In genomic region chrX:107659768-107660167, GRCh38 we compare ENCODE assay signal across 8 cellular contexts. TPM values are rescaled to one million over a fixed set of nuclear protein-coding genes. Genes with fewer than 3 reads are reported as not detected.
A peak's percentile ranks its signal among the peaks of the same experiment; 100 is the strongest.
DNase-seq lines count a peak whose midpoint lies in the region; ATAC-seq and TF ChIP-seq lines count a peak whose summit lies in the region.

No MANE protein-coding gene starts in this region.

- no peak for DNase-seq in Panc1 (ENCODE audit: low read depth, low spot score)
- DNase-seq in epithelial cell of proximal tubule (ENCODE audit: low read depth): no peak
- no peak for DNase-seq in MG63
- DNase-seq in NCI-H1930 (lab: John Stamatoyannopoulos, UW): no peak

- H3K4me1 ChIP-seq in DOHH2 (ENCODE audit: control insufficient read depth, low read length): peaks cover 7% of the 10 kb centered on the region
- H3K4me1 ChIP-seq in HEK293 (ENCODE audit: control insufficient read depth, insufficient read depth, low read length): no peaks in the 10 kb centered on the region
- no peaks in the 10 kb centered on the region for H3K4me1 ChIP-seq in Panc1 (ENCODE audit: control insufficient read depth, insufficient read depth, low read length)
- peaks cover 0 to 2% of the 10 kb centered on the region in 2 experiments for H3K4me1 ChIP-seq in neutrophil (ENCODE audit: control insufficient read depth in 1 of 2, insufficient read depth in 1 of 2, low read depth in 1 of 2, low read length in 1 of 2)

- intact Hi-C loops in Panc1 (cut with micrococcal nuclease; ENCODE audit: unreplicated experiment): loop anchor here (1.0 to 5.0 kb wide), 4 partner anchors 58 to 413 kb away; partner anchors contain the start of gene NCBP2L

- peak; percentile 67; the same call in 1 of the 2 replicates for ATAC-seq in Panc1
- ATAC-seq in HG03565 (IDR thresholded peaks at IDR 0.05; ENCODE audit: unreplicated experiment): no peak

- BruUV-seq in Panc1 (replicated peaks; lab: Mats Ljungman, UMichigan): no TSS peak

- H4K20me1 ChIP-seq in DOHH2 (ENCODE audit: control insufficient read depth, insufficient read depth, low read depth, low read length): no peaks in the 10 kb centered on the region

- H3K4me2 ChIP-seq in DOHH2 (ENCODE audit: low read length): no peak overlapping the region

- peak; percentile 66 for TF ChIP-seq CTCF in DOHH2 (IDR thresholded peaks at IDR 0.05; ENCODE audit: low read depth, low read length, poor library complexity, severe bottlenecking)
- TF ChIP-seq CTCF in HEK293 (tag by site-specific recombination; IDR thresholded peaks at IDR 0.05): no peak
- TF ChIP-seq CTCF in Panc1 (IDR thresholded peaks at IDR 0.05): peak; percentile 78
- peak; percentile 66 for TF ChIP-seq CTCF in epithelial cell of proximal tubule (conservative IDR thresholded peaks at IDR 0.05; ENCODE audit: low read depth, low read length)
- TF ChIP-seq CTCF in neutrophil (IDR thresholded peaks at IDR 0.05): peak; percentile 47

- CTCF ChIA-PET in HEK293 (lab: Yijun Ruan, JAX): interaction anchor here (0.5 to 9.0 kb wide), 30 partner anchors 11 to 1330 kb away, joined by 3 to 155 read pairs (median 4); partner anchors contain the start of genes NCBP2L, PRPS1 and TSC22D3
- CTCF ChIA-PET in Panc1 (lab: Charles Lee): interaction anchor here (0.6 to 2.1 kb wide), 5 partner anchors 35 to 234 kb away, joined by 3 to 19 read pairs (median 6); partner anchors contain the start of genes NCBP2L and TSC22D3

- H3K4me3 ChIP-seq in DOHH2 (ENCODE audit: low read length): no peak overlapping the region
- no peak overlapping the region for H3K4me3 ChIP-seq in HEK293 (ENCODE audit: low read depth, low read length)
- no peak overlapping the region for H3K4me3 ChIP-seq in Panc1 (ENCODE audit: low read depth in 2 of 2, low read length in 2 of 2)
- no peak overlapping the region for H3K4me3 ChIP-seq in epithelial cell of proximal tubule (ENCODE audit: low read depth, low read length)
- no peak overlapping the region for H3K4me3 ChIP-seq in neutrophil (ENCODE audit: low read depth in 1 of 2, low read length in 1 of 2)
- H3K4me3 ChIP-seq in MG63: no peak overlapping the region

- POLR2A ChIA-PET in HEK293 (lab: Yijun Ruan, JAX) (interaction anchor here (1.0 to 1.2 kb wide), 2 partner anchors 72 to 117 kb away, joined by 3 to 4 read pairs; partner anchors contain the start of gene NCBP2L), Panc1 (lab: Charles Lee) (no interaction called here)

- H3K36me3 ChIP-seq in DOHH2 (ENCODE audit: control insufficient read depth, low read length) (no peaks in the 10 kb centered on the region), HEK293 (ENCODE audit: control insufficient read depth in 2 of 2, insufficient read depth in 1 of 2, low read length in 2 of 2) (peaks cover 0 to 10% of the 10 kb centered on the region in 2 experiments; a peak in 2 of 3 replicates), Panc1 (ENCODE audit: control insufficient read depth, insufficient read depth, low read length) (no peaks in the 10 kb centered on the region), neutrophil (no peaks in the 10 kb centered on the region), MG63 (no peaks in the 10 kb centered on the region; the same call in 1 of the 2 replicates)

- H3K27me3 ChIP-seq in DOHH2 (ENCODE audit: control insufficient read depth, low read length): no peaks in the 10 kb centered on the region
- no peaks in the 10 kb centered on the region for H3K27me3 ChIP-seq in Panc1 (ENCODE audit: control insufficient read depth, insufficient read depth, low read length)
- H3K27me3 ChIP-seq in neutrophil: no peaks in the 10 kb centered on the region
- H3K27me3 ChIP-seq in MG63: no peaks in the 10 kb centered on the region

- H3F3A ChIP-seq in DOHH2 (ENCODE audit: control insufficient read depth, insufficient read depth): no peaks in the 10 kb centered on the region

- no peaks in the 10 kb centered on the region for H3K79me2 ChIP-seq in DOHH2 (ENCODE audit: control insufficient read depth, low read length)

- no peak overlapping the region for H3K27ac ChIP-seq in DOHH2 (ENCODE audit: low read depth, low read length)
- H3K27ac ChIP-seq in HEK293 (ENCODE audit: extremely low read depth, low read depth, low read length): no peak overlapping the region
- no peak overlapping the region for H3K27ac ChIP-seq in Panc1 (ENCODE audit: low read length)
- no peak overlapping the region for H3K27ac ChIP-seq in neutrophil

- H3K9me2 ChIP-seq in DOHH2 (replicated peaks; ENCODE audit: control insufficient read depth, low read length): no peaks in the 10 kb centered on the region

- in situ Hi-C loops in Panc1 (cut with HindIII; ENCODE audit: low pct_unique_long_range_greater_than_20kb, low sequenced_read_pairs): no loop called here

- H3K9me3 ChIP-seq in DOHH2 (ENCODE audit: control insufficient read depth, insufficient read depth, low read length) (no peaks in the 10 kb centered on the region), HEK293 (ENCODE audit: control insufficient read depth, insufficient read depth, low read depth, low read length) (no peaks in the 10 kb centered on the region), Panc1 (ENCODE audit: control insufficient read depth, insufficient read depth, low read depth, low read length) (no peaks in the 10 kb centered on the region), neutrophil (no peaks in the 10 kb centered on the region), MG63 (no peaks in the 10 kb centered on the region)

TF ChIP-seq in HEK293, 187 proteins besides CTCF, POLR2A, EP300 and RAD21:
- TF ChIP-seq ZNF664 (tag by site-specific recombination; IDR thresholded peaks at IDR 0.05) (0 out of 2 replicates have a peak, but pooled peaks have one; percentile 26), ZIC2 (tag by site-specific recombination; IDR thresholded peaks at IDR 0.05) (no peak), ZNF654 (tag by site-specific recombination; IDR thresholded peaks at IDR 0.05; ENCODE audit: low read depth) (peak; percentile 70), ZNF692 (tag by site-specific recombination; IDR thresholded peaks at IDR 0.05) (no peak), IKZF3 (tag by site-specific recombination; IDR thresholded peaks at IDR 0.05) (peak; percentile 27; the same call in 1 of the 2 replicates), ZNF560 (tag by site-specific recombination; IDR thresholded peaks at IDR 0.05; ENCODE audit: borderline replicate concordance) (no peak), KLF17 (tag by site-specific recombination; IDR thresholded peaks at IDR 0.05) (no peak)

RNA-seq across cellular contexts. Expression of gene PRPS1, which starts 31.5 kb away (rescaled TPM):
- total RNA-seq in Panc1 (2021; ENCODE audit: unreplicated experiment) (152 TPM), epithelial cell of proximal tubule (36.3 and 40.5 TPM in 2 replicates)
- polyA plus RNA-seq in Panc1 (2012; ENCODE audit: insufficient read length): 127 TPM
- 190 and 311 TPM in 2 replicates for total RNA-seq in MG63 (2014; rRNA removed; shearing (Covaris generic); ENCODE audit: low replicate concordance)
